Comparison of ENCODE assay signal across 14 cellular contexts in genomic region chr3:124504332-124505059, GRCh38.
DNase-seq lines count a peak whose midpoint lies in the region; ATAC-seq and TF ChIP-seq lines count a peak whose summit lies in the region.
"Had no signal": no experiment of that assay in that cellular context is flagged by ENCODE, and none has a peak within 500 bp of the region (broad histone marks: within the 10 kb centered on the region; RNA-seq: fewer than 3 reads in every experiment).

No MANE protein-coding gene starts in this region.

- H3K27me3 ChIP-seq in A673 (replicated peaks; ENCODE audit: insufficient read depth, low read depth, low read length, poor library complexity) (no peaks in the 10 kb centered on the region), GM23248 (replicated peaks; ENCODE audit: insufficient read depth) (0 out of 2 replicates have a peak, but pooled peaks cover 10% of the 10 kb centered on the region), right cardiac atrium (ENCODE audit: control insufficient read depth, insufficient read depth) (no peaks in the 10 kb centered on the region)

- ATAC-seq in right cardiac atrium: peak; percentile 93 to 95
- ATAC-seq: naive thymus-derived CD4-positive, alpha-beta T cell; stimulated activated naive CD8-positive, alpha-beta T cell treated with anti-CD3 and anti-CD28 coated beads, Interleukin-15, amount 100 ng/mL, for 72 hours had no signal

- H3K79me2 ChIP-seq in GM23248 (ENCODE audit: insufficient read depth): no peaks in the 10 kb centered on the region

- H3K36me3 ChIP-seq in A673 (ENCODE audit: insufficient read depth, low read length, poor library complexity, severe bottlenecking) (no peaks in the 10 kb centered on the region), GM23248 (ENCODE audit: low read depth) (no peaks in the 10 kb centered on the region)

- TF ChIP-seq CTCF in A673 (conservative IDR thresholded peaks at IDR 0.05; ENCODE audit: low read depth, low read length) (no peak), astrocyte of the cerebellum (IDR thresholded peaks at IDR 0.05; ENCODE audit: low read depth, low read length, missing control alignments) (no peak), GM20000 (IDR thresholded peaks at IDR 0.05; ENCODE audit: extremely low read depth, missing control alignments) (no peak)

- intact Hi-C loops in A673 (cut with micrococcal nuclease; ENCODE audit: unreplicated experiment) (no loop called here), right cardiac atrium (cut with DNase I) (loop anchor here in 2 of 4 donors (5.0 kb wide), 1 partner anchor 43 kb away; no protein-coding TSS in a partner anchor)

- H3K4me1 ChIP-seq in A673 (ENCODE audit: insufficient read depth, low read length, poor library complexity, severe bottlenecking): peaks cover 13% of the 10 kb centered on the region
- peaks cover 11% of the 10 kb centered on the region for H3K4me1 ChIP-seq in GM23248 (ENCODE audit: insufficient read depth)
- H3K4me1 ChIP-seq in right cardiac atrium (ENCODE audit: control insufficient read depth, insufficient read depth, low read length): peaks cover 4% of the 10 kb centered on the region

- H2AFZ ChIP-seq in GM23248: no peak overlapping the region

- H3K27ac ChIP-seq in A673 (ENCODE audit: low read depth, low read length, poor library complexity, severe bottlenecking) (no peak overlapping the region), GM23248 (no peak overlapping the region), right cardiac atrium (ENCODE audit: low read length) (peak overlapping the region; percentile 6)
- H3K27ac ChIP-seq: WERI-Rb-1 had no signal

- H3K9me3 ChIP-seq in A673 (ENCODE audit: low read depth, low read length, poor library complexity, severe bottlenecking): no peaks in the 10 kb centered on the region
- no peaks in the 10 kb centered on the region for H3K9me3 ChIP-seq in GM23248 (ENCODE audit: low read depth)
- no peaks in the 10 kb centered on the region for H3K9me3 ChIP-seq in right cardiac atrium (ENCODE audit: control insufficient read depth, low read length)

- peak; percentile 46 for DNase-seq in A673 (ENCODE audit: low spot score)
- peak; percentile 84 for DNase-seq in GM23248
- DNase-seq in astrocyte of the cerebellum (ENCODE audit: low read depth): peak; percentile 41
- peak; percentile 61 to 80 (median 78) for DNase-seq in right cardiac atrium
- DNase-seq in NCI-H1048 (lab: John Stamatoyannopoulos, UW): no peak
- DNase-seq in GM20000 (ENCODE audit: low spot score): no peak
- no peak for DNase-seq in stimulated activated CD4-positive, alpha-beta T cell treated with anti-CD3 and anti-CD28 coated beads, Interleukin-4, amount 100 ng/mL, for 4 hours
- DNase-seq in NCI-H1694 (lab: John Stamatoyannopoulos, UW): no peak
- DNase-seq: activated T-cell treated with anti-CD3 and anti-CD28 coated beads, Interleukin-2, amount 50 U/mL, for 48 hours; CD4-positive, alpha-beta memory T cell; Karpas-422; naive thymus-derived CD4-positive, alpha-beta T cell; stimulated activated naive CD8-positive, alpha-beta T cell treated with anti-CD3 and anti-CD28 coated beads, Interleukin-15, amount 100 ng/mL, for 72 hours; WERI-Rb-1 had no signal

- H3K4me2 ChIP-seq in GM23248 (ENCODE audit: unreplicated experiment): no peak overlapping the region

- H3K9me2 ChIP-seq in GM23248 (ENCODE audit: insufficient read depth): no peaks in the 10 kb centered on the region

- H4K20me1 ChIP-seq in GM23248 (ENCODE audit: insufficient read depth): no peaks in the 10 kb centered on the region

- no peaks in the 10 kb centered on the region for H3F3A ChIP-seq in GM23248 (ENCODE audit: insufficient read depth)

- in situ Hi-C loops in GM23248 (cut with MboI) (no loop called here), astrocyte of the cerebellum (cut with HindIII; ENCODE audit: low sequenced_read_pairs) (no loop called here)

- H3K4me3 ChIP-seq in A673 (ENCODE audit: low read depth, low read length, poor library complexity, severe bottlenecking) (no peak overlapping the region), GM23248 (no peak overlapping the region), astrocyte of the cerebellum (ENCODE audit: low read depth, low read length) (no peak overlapping the region), right cardiac atrium (ENCODE audit: low read length) (no peak overlapping the region)

- POLR2A ChIA-PET in A673 (lab: Charles Lee; ENCODE audit: low non-redundant PET): no interaction called here

- CTCF ChIA-PET in A673 (lab: Charles Lee): no interaction called here

- BruUV-seq in A673 (replicated peaks; lab: Mats Ljungman, UMichigan): no TSS peak

- 0% methylated on average over 1 of the region's 1 CpG for WGBS in GM23248 (ENCODE audit: low coverage in 1 of 2, low lambda C conversion rate in 2 of 2, missing lambda C conversion rate in 2 of 2), 2 experiments
- WGBS in right cardiac atrium: 32% methylated on average over 1 of the region's 1 CpG

- no peak overlapping the region for H3K9ac ChIP-seq in GM23248

Comparison
In these comparisons a context has a peak if more than half of its experiments do, and no peak if none do; other contexts are left out.
1. DNase-seq: peak in A673 (single experiment), GM23248 (single experiment), astrocyte of the cerebellum (single experiment) and right cardiac atrium (3 of 3); none in NCI-H1048 (single experiment), GM20000 (single experiment), stimulated activated CD4-positive, alpha-beta T cell treated with anti-CD3 and anti-CD28 coated beads, Interleukin-4, amount 100 ng/mL, for 4 hours (0 of 2) and NCI-H1694 (single experiment).